In the genomic region with DNA sequence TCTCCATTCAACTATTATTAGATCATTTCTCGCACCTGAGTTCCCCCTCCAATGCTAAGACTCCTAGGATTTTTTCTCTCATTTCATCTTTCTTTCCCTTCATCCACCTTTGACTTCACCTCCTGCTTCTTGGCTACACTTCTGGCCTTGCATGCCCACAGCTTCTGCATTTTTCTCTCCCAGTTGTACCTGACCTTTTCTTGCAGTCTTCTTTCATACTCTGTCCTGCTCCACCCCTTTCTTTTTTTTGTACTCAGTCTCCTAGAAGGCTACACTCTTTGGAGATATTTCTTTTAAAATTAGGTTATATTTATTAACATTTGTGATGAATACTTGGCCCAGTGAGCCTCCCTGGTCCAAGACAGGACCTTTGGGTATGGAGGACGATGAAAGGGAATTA, we compare ENCODE assay signal across 30 cellular contexts.
"Had no signal": no experiment of that assay in that cellular context is flagged by ENCODE, and none has a peak within 500 bp of the region (broad histone marks: within the 10 kb centered on the region; RNA-seq: fewer than 3 reads in every experiment).

No MANE protein-coding gene starts in this region.

- H3K4me1 ChIP-seq: left lung, lower lobe of right lung, thyroid gland, upper lobe of right lung had no signal

- H3K27ac ChIP-seq: brain microvascular endothelial cell, heart right ventricle, left lung, lower lobe of right lung, neutrophil, ovary, thyroid gland, upper lobe of right lung, WERI-Rb-1 had no signal

- H3K36me3 ChIP-seq: brain microvascular endothelial cell, heart right ventricle, left lung, lower lobe of right lung, neutrophil, ovary, stomach, thyroid gland, upper lobe of right lung, WERI-Rb-1 had no signal

- H3K4me3 ChIP-seq: heart right ventricle, left lung, lower lobe of right lung, mucosa of descending colon, ovary, stomach, thyroid gland, upper lobe of right lung had no signal

- ATAC-seq: activated CD4-positive, CD25-positive, alpha-beta regulatory T cell treated with anti-CD3 and anti-CD28 coated beads, Interleukin-2, amount 50 U/mL, for 24 hours; heart right ventricle; left lung; lower lobe of right lung; mucosa of descending colon; naive thymus-derived CD4-positive, alpha-beta T cell; sciatic nerve; stimulated activated effector memory CD8-positive, alpha-beta T cell treated with anti-CD3 and anti-CD28 coated beads, Interleukin-12 subunit alpha, Interleukin-12 subunit beta, amount 100 ng/mL, for 72 hours; T-helper 17 cell; upper lobe of right lung had no signal

- H3K9me3 Mint-ChIP-seq: activated naive CD8-positive, alpha-beta T cell treated with anti-CD3 and anti-CD28 coated beads, Interleukin-2, amount 10 ng/mL, durations not matched to agents 7 days and 5 days had no signal

- H3K27ac Mint-ChIP-seq: activated naive CD8-positive, alpha-beta T cell treated with anti-CD3 and anti-CD28 coated beads, Interleukin-2, amount 10 ng/mL, durations not matched to agents 7 days and 5 days; naive thymus-derived CD4-positive, alpha-beta T cell; progenitor cell of endocrine pancreas; stimulated activated effector memory CD8-positive, alpha-beta T cell treated with anti-CD3 and anti-CD28 coated beads, Interleukin-12 subunit alpha, Interleukin-12 subunit beta, amount 100 ng/mL, for 72 hours; T-helper 17 cell had no signal

- H3K4me1 Mint-ChIP-seq: activated naive CD8-positive, alpha-beta T cell treated with anti-CD3 and anti-CD28 coated beads, Interleukin-2, amount 10 ng/mL, durations not matched to agents 7 days and 5 days; naive thymus-derived CD4-positive, alpha-beta T cell; stimulated activated effector memory CD8-positive, alpha-beta T cell treated with anti-CD3 and anti-CD28 coated beads, Interleukin-12 subunit alpha, Interleukin-12 subunit beta, amount 100 ng/mL, for 72 hours; T-helper 17 cell had no signal

- H3K36me3 Mint-ChIP-seq: activated naive CD8-positive, alpha-beta T cell treated with anti-CD3 and anti-CD28 coated beads, Interleukin-2, amount 10 ng/mL, durations not matched to agents 7 days and 5 days; naive thymus-derived CD4-positive, alpha-beta T cell; stimulated activated effector memory CD8-positive, alpha-beta T cell treated with anti-CD3 and anti-CD28 coated beads, Interleukin-12 subunit alpha, Interleukin-12 subunit beta, amount 100 ng/mL, for 72 hours had no signal

- H3K9me3 ChIP-seq: heart right ventricle, left lung, lower lobe of right lung, mucosa of descending colon, neutrophil, ovary, stomach, thyroid gland, upper lobe of right lung had no signal

- DNase-seq: activated CD4-positive, alpha-beta T cell treated with anti-CD3 and anti-CD28 coated beads for 48 hours; activated CD4-positive, alpha-beta T cell treated with anti-CD3 and anti-CD28 coated beads, Interleukin-2, amount 50 U/mL, for 48 hours; activated CD8-positive, alpha-beta memory T cell treated with anti-CD3 and anti-CD28 coated beads for 24 hours; activated effector memory CD4-positive, alpha-beta T cell treated with Interleukin-2 at 50 U/mL for 16 hours; activated naive CD4-positive, alpha-beta T cell treated with Interleukin-2 at 50 U/mL for 16 hours; activated naive CD8-positive, alpha-beta T cell treated with anti-CD3 and anti-CD28 coated beads, Interleukin-2, amount 10 ng/mL, durations not matched to agents 7 days and 5 days; brain microvascular endothelial cell; cortex of kidney; foreskin fibroblast; heart right ventricle; left lung; lower lobe of right lung; mesendoderm; mucosa of descending colon; naive thymus-derived CD4-positive, alpha-beta T cell; ovary; retina; small intestine; stimulated activated CD4-positive, alpha-beta T cell treated with anti-CD3 and anti-CD28 coated beads, Interleukin-4, amount 100 ng/mL, for 24 hours; stomach; T-helper 17 cell; T1000; upper lobe of right lung; WERI-Rb-1 had no signal

- H3K4me3 Mint-ChIP-seq: activated naive CD8-positive, alpha-beta T cell treated with anti-CD3 and anti-CD28 coated beads, Interleukin-2, amount 10 ng/mL, durations not matched to agents 7 days and 5 days; naive thymus-derived CD4-positive, alpha-beta T cell; stimulated activated effector memory CD8-positive, alpha-beta T cell treated with anti-CD3 and anti-CD28 coated beads, Interleukin-12 subunit alpha, Interleukin-12 subunit beta, amount 100 ng/mL, for 72 hours; T-helper 17 cell had no signal

- H3K27me3 Mint-ChIP-seq: progenitor cell of endocrine pancreas, T-helper 17 cell had no signal

- H3K27me3 ChIP-seq: brain microvascular endothelial cell, heart right ventricle, left lung, neutrophil, ovary, stomach, thyroid gland, upper lobe of right lung had no signal
